ENCODE assay signal across 28 cellular contexts in the genomic region with DNA sequence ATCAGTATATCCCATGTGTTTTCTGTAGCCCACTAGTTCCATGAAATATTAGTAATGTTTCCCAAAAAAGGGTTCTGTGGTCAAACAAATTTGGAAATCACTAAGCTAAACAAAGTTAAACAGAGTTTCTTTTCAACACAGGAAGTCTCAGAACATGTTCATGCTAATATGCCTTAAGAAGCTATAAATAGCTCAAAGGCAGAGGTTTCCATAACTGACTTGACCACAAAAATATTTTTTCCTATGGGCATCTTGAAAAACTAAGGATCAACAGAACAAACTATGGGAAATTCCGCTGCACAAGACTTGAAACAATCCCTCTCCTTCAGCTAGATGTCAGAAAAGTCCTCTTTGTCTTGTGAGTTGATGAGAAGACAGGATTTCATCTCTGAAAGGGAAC. TPM values are rescaled to one million over a fixed set of nuclear protein-coding genes. Genes with fewer than 3 reads are reported as not detected.
DNase-seq lines count a peak whose midpoint lies in the region; TF ChIP-seq lines count a peak whose summit lies in the region.
"Had no signal": no experiment of that assay in that cellular context is flagged by ENCODE, and none has a peak within 500 bp of the region (broad histone marks: within the 10 kb centered on the region; RNA-seq: fewer than 3 reads in every experiment).

No MANE protein-coding gene starts in this region.

- H3K27ac Mint-ChIP-seq in HFFc6 = no peak overlapping the region
- H3K27ac Mint-ChIP-seq: activated CD4-positive, alpha-beta T cell treated with anti-CD3 and anti-CD28 coated beads, Interleukin-2, amount 10 ng/mL, durations not matched to agents 24 days and 14 days; CD4-positive, alpha-beta T cell; GM23338; IgD-negative memory B cell; neural progenitor cell had no signal

- H3K4me1 Mint-ChIP-seq in HFFc6 (ENCODE audit: low read depth) = peaks cover 17% of the 10 kb centered on the region
- H3K4me1 Mint-ChIP-seq: activated CD4-positive, alpha-beta T cell treated with anti-CD3 and anti-CD28 coated beads, Interleukin-2, amount 10 ng/mL, durations not matched to agents 24 days and 14 days; IgD-negative memory B cell; neural progenitor cell had no signal

- no peaks in the 10 kb centered on the region for H3K36me3 Mint-ChIP-seq in HFFc6 (ENCODE audit: low read depth)
- H3K36me3 Mint-ChIP-seq: neural progenitor cell had no signal

- no peaks in the 10 kb centered on the region for H3K9me3 ChIP-seq in transverse colon
- H3K9me3 ChIP-seq: colonic mucosa, esophagus muscularis mucosa, Peyer's patch, upper lobe of right lung had no signal

- in situ Hi-C loops in transverse colon (cut with MboI; ENCODE audit: low pct_ligation_motif_present in 1 of 4, low pct_unique_long_range_greater_than_20kb in 1 of 4, low sequenced_read_pairs in 3 of 4) = no loop called here

- H3K4me3 ChIP-seq in choroid plexus epithelial cell (ENCODE audit: low read depth, low read length) = no peak overlapping the region
- no peak overlapping the region for H3K4me3 ChIP-seq in transverse colon
- H3K4me3 ChIP-seq: colonic mucosa, esophagus muscularis mucosa, GM23338, lung, neural progenitor cell, Peyer's patch, upper lobe of right lung had no signal

- H3K4me3 Mint-ChIP-seq in HFFc6 = no peak overlapping the region
- H3K4me3 Mint-ChIP-seq: activated CD4-positive, alpha-beta T cell treated with anti-CD3 and anti-CD28 coated beads, Interleukin-2, amount 10 ng/mL, durations not matched to agents 24 days and 14 days; CD4-positive, alpha-beta T cell; GM23338; IgD-negative memory B cell; neural progenitor cell had no signal

- no peaks in the 10 kb centered on the region for H3K4me1 ChIP-seq in transverse colon
- H3K4me1 ChIP-seq: colonic mucosa, esophagus muscularis mucosa, Peyer's patch, upper lobe of right lung had no signal

- H3K9me3 Mint-ChIP-seq in HFFc6 = no peaks in the 10 kb centered on the region
- H3K9me3 Mint-ChIP-seq: GM23338 had no signal

- no peak for TF ChIP-seq EP300 in transverse colon (IDR thresholded peaks at IDR 0.05; ENCODE audit: low read depth)

- peak; percentile 21 for DNase-seq in HFFc6
- DNase-seq in choroid plexus epithelial cell (ENCODE audit: low read depth) = peak; percentile 3
- peak; percentile 94 for DNase-seq in foreskin melanocyte
- no peak for DNase-seq in transverse colon
- no peak for DNase-seq in NCI-H187 (lab: John Stamatoyannopoulos, UW)
- no peak for DNase-seq in RPMI8226
- DNase-seq in activated naive CD4-positive, alpha-beta T cell (lab: John Stamatoyannopoulos, UW) = no peak
- DNase-seq: activated CD4-positive, alpha-beta T cell treated with anti-CD3 and anti-CD28 coated beads, Interleukin-2, amount 10 ng/mL, durations not matched to agents 24 days and 14 days; activated gamma-delta T cell; activated T-cell treated with anti-CD3 and anti-CD28 coated beads, Interleukin-2, amount 50 U/mL, for 1 hour; brain microvascular endothelial cell; CD4-positive, alpha-beta T cell; colonic mucosa; NCI-H2081; NCI-H2227 treated with DMSO at 0.1 percent for 48 hours; Peyer's patch; posterior cingulate gyrus; right cardiac atrium; stimulated activated CD4-positive, alpha-beta T cell treated with anti-CD3 and anti-CD28 coated beads, Interleukin-12 subunit alpha, Interleukin-12 subunit beta, amount 100 ng/mL, for 4 hours; stimulated activated CD4-positive, alpha-beta T cell treated with anti-CD3 and anti-CD28 coated beads, Interleukin-4, amount 100 ng/mL, for 1 hour; T1000; upper lobe of right lung; WERI-Rb-1 had no signal

- intact Hi-C loops in transverse colon (cut with DNase I; ENCODE audit: low total_unique reads) = no loop called here

- 76 to 78% methylated on average over 1 of the region's 1 CpG for WGBS in transverse colon (ENCODE audit: low coverage in 1 of 2), 2 donors

- H3K27me3 Mint-ChIP-seq in HFFc6 (ENCODE audit: insufficient read depth) = peaks cover 1% of the 10 kb centered on the region; the same call in 1 of the 2 replicates
- H3K27me3 Mint-ChIP-seq: activated CD4-positive, alpha-beta T cell treated with anti-CD3 and anti-CD28 coated beads, Interleukin-2, amount 10 ng/mL, durations not matched to agents 24 days and 14 days; CD4-positive, alpha-beta T cell; IgD-negative memory B cell had no signal

- no peaks in the 10 kb centered on the region for H3K36me3 ChIP-seq in transverse colon
- H3K36me3 ChIP-seq: brain microvascular endothelial cell, colonic mucosa, neural progenitor cell, Peyer's patch, upper lobe of right lung, WERI-Rb-1 had no signal

- TF ChIP-seq CTCF in HFFc6 (IDR thresholded peaks at IDR 0.05) (no peak), choroid plexus epithelial cell (conservative IDR thresholded peaks at IDR 0.05; ENCODE audit: low read depth, low read length) (no peak), transverse colon (IDR thresholded peaks at IDR 0.05) (no peak)

- no peaks in the 10 kb centered on the region for H3K27me3 ChIP-seq in transverse colon
- H3K27me3 ChIP-seq: brain microvascular endothelial cell, colonic mucosa, esophagus muscularis mucosa, neural progenitor cell, Peyer's patch, upper lobe of right lung had no signal

- H3K27ac ChIP-seq in transverse colon = no peak overlapping the region
- H3K27ac ChIP-seq: brain microvascular endothelial cell, colonic mucosa, esophagus muscularis mucosa, neural progenitor cell, Peyer's patch, upper lobe of right lung, WERI-Rb-1 had no signal

- TF ChIP-seq POLR2A in transverse colon (IDR thresholded peaks at IDR 0.05) = no peak

RNA-seq across cellular contexts. Expression of a gene that starts 59.7 kb away (rescaled TPM):
- total RNA-seq in HFFc6 (2021; fragmentation: NEBNext Ultra II Directional; extraction: Animal tissue kit (Norgen Biotek cat#: 25700)) = 10 to 100 TPM; 35.0 to 87.7 (median 45.9) TPM
- 10 to 100 TPM in 3 of 4 donors, 1 to 10 TPM in 1; 3.4 to 16.2 (median 15.6) TPM for total RNA-seq in transverse colon

Comparison
In these comparisons a context has a peak if more than half of its experiments do, and no peak if none do; other contexts are left out.
1. DNase-seq: peak in HFFc6 (single experiment), choroid plexus epithelial cell (single experiment) and foreskin melanocyte (single experiment); none in transverse colon (single experiment), NCI-H187 (0 of 2), RPMI8226 (single experiment) and activated naive CD4-positive, alpha-beta T cell (0 of 4).